ENCODE assay signal across 8 cellular contexts in the genomic region with DNA sequence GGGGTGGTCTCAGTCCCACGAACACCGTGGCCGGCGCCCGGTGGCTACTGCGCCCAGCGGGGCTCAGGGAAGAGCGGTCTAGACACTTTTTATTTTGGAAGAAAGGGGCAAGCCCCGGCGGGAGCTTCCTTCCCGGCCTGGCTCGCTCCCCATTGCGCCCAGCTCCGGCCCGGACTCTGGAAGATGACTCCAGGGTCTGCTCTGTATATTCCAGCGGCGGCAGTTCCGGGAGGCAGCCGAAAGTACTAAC.
A peak's percentile ranks its signal among the peaks of the same experiment; 100 is the strongest.
DNase-seq lines count a peak whose midpoint lies in the region; ATAC-seq and TF ChIP-seq lines count a peak whose summit lies in the region.

No MANE protein-coding gene starts in this region.

- peak overlapping the region; percentile 54 for H3K4me3 ChIP-seq in colonic mucosa
- peak overlapping the region; percentile 46 to 54 for H3K4me3 ChIP-seq in vagina

- no peak overlapping the region for H3K27ac Mint-ChIP-seq in mesothelial cell of epicardium

- no peaks in the 10 kb centered on the region for H3K9me3 ChIP-seq in colonic mucosa
- H3K9me3 ChIP-seq in vagina: no peaks in the 10 kb centered on the region

- H3K4me1 ChIP-seq in colonic mucosa (peaks cover 14% of the 10 kb centered on the region), vagina (peaks cover 34% of the 10 kb centered on the region)

- H3K27ac ChIP-seq in colonic mucosa (no peak overlapping the region), vagina (no peak overlapping the region)

- TF ChIP-seq POLR2A in vagina (IDR thresholded peaks at IDR 0.05): no peak

- peaks cover 34% of the 10 kb centered on the region for H3K27me3 ChIP-seq in colonic mucosa
- H3K27me3 ChIP-seq in vagina: no peaks in the 10 kb centered on the region

- ATAC-seq in Right ventricle myocardium superior (ENCODE audit: poor library complexity) (no peak), left ventricle myocardium superior (no peak), HG02642 (IDR thresholded peaks at IDR 0.05; ENCODE audit: poor library complexity, unreplicated experiment) (no peak)

- no peak for TF ChIP-seq CTCF in colonic mucosa (IDR thresholded peaks at IDR 0.05)
- no peak for TF ChIP-seq CTCF in mesothelial cell of epicardium (IDR thresholded peaks at IDR 0.05; ENCODE audit: unreplicated experiment)
- no peak for TF ChIP-seq CTCF in vagina (IDR thresholded peaks at IDR 0.05)

- no peaks in the 10 kb centered on the region for H3K9me3 Mint-ChIP-seq in mesothelial cell of epicardium

- DNase-seq in Right ventricle myocardium superior: peak; percentile 46
- DNase-seq in left ventricle myocardium superior: no peak
- DNase-seq in colonic mucosa: no peak
- DNase-seq in mesothelial cell of epicardium (ENCODE audit: low spot score in 2 of 2, unreplicated experiment in 2 of 2): no peak
- DNase-seq in vagina (ENCODE audit: extremely low spot score in 2 of 2): no peak
- no peak for DNase-seq in medulla oblongata (ENCODE audit: extremely low spot score)
- DNase-seq in OCI-M2 (lab: John Stamatoyannopoulos, UW; ENCODE audit: unreplicated experiment): no peak

- no peaks in the 10 kb centered on the region for H3K36me3 ChIP-seq in colonic mucosa
- no peaks in the 10 kb centered on the region for H3K36me3 ChIP-seq in vagina

- peak overlapping the region; percentile 78 for H3K4me3 Mint-ChIP-seq in mesothelial cell of epicardium

- H3K36me3 Mint-ChIP-seq in mesothelial cell of epicardium: no peaks in the 10 kb centered on the region

- peak overlapping the region in 1 of 2 donors; percentile 9 for H3K9ac ChIP-seq in colonic mucosa (ENCODE audit: low read depth in 2 of 2, low read length in 2 of 2)

- intact Hi-C loops in Right ventricle myocardium superior (cut with DNase I) (no loop called here), left ventricle myocardium superior (cut with micrococcal nuclease) (no loop called here), colonic mucosa (cut with DNase I) (no loop called here), vagina (cut with DNase I) (no loop called here)

- peaks cover 95% of the 10 kb centered on the region for H3K27me3 Mint-ChIP-seq in mesothelial cell of epicardium (ENCODE audit: low read depth)

- H3K4me1 Mint-ChIP-seq in mesothelial cell of epicardium: peaks cover 25% of the 10 kb centered on the region
